In the genomic region with DNA sequence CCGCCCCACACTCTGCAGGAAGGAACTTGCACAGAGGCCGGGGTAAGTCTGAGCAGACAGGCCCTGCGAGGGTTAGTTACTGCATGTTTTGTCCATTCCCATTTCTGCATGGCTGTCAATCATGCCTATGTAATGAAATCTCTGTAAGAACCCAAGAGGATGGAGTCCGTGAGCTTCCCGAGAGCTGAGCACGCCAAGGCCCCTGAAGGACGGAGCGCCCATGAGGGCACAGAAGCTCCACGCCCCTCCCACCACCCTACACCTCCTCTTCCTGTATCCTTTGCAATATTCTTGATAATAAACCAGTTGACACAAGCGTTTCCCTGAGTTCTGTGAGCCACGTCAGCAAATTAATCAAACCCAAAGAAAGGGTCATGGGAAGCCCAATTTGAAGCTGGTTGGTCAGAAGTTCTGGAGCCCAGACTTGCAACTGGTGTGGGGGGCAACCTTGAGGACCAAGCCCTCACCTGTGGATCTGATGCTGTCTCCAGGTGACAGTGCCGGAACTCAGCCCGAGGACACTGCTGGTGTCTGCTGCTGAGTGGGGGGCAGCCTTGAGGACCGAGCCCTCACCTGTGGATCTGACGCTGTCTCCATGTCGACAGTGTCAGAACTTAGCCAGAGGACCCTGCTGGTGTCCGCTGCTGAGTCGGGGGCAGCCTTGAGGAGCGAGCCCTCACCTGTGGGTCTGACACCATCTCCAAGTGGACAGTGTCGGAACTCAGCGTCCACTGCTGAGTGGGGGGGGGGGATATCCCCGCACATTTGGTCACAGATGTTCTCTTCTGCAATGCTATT, we compare ENCODE assay signal across 29 cellular contexts.
"Had no signal": no experiment of that assay in that cellular context is flagged by ENCODE, and none has a peak within 500 bp of the region (broad histone marks: within the 10 kb centered on the region; RNA-seq: fewer than 3 reads in every experiment).

No MANE protein-coding gene starts in this region.

- H3K4me1 Mint-ChIP-seq: activated CD4-positive, alpha-beta T cell treated with anti-CD3 and anti-CD28 coated beads, Interleukin-2, amount 10 ng/mL, durations not matched to agents 24 days and 14 days; activated T-helper 17 cell treated with anti-CD3 and anti-CD28 coated beads, Interleukin-2, amount 50 U/mL, for 72 hours had no signal

- H3K4me3 Mint-ChIP-seq: activated CD4-positive, alpha-beta memory T cell treated with anti-CD3 and anti-CD28 coated beads for 36 hours; activated CD4-positive, alpha-beta T cell treated with anti-CD3 and anti-CD28 coated beads, Interleukin-2, amount 10 ng/mL, durations not matched to agents 24 days and 14 days; activated T-cell treated with anti-CD3 and anti-CD28 coated beads, Interleukin-2, amount 50 U/mL, for 4 hours; activated T-helper 17 cell treated with anti-CD3 and anti-CD28 coated beads, Interleukin-2, amount 50 U/mL, for 72 hours; central memory CD8-positive, alpha-beta T cell; nephron had no signal

- H3K4me2 ChIP-seq: smooth muscle cell had no signal

- H3K4me3 ChIP-seq: breast epithelium, esophagus squamous epithelium, left ventricle myocardium inferior, lung, mucosa of descending colon, ovary, smooth muscle cell, testis, transverse colon, vagina had no signal

- H3K9me3 Mint-ChIP-seq: activated CD4-positive, alpha-beta memory T cell treated with anti-CD3 and anti-CD28 coated beads for 36 hours; activated CD4-positive, alpha-beta T cell treated with anti-CD3 and anti-CD28 coated beads, Interleukin-2, amount 10 ng/mL, durations not matched to agents 24 days and 14 days; activated naive CD4-positive, alpha-beta T cell treated with anti-CD3 and anti-CD28 coated beads, Interleukin-2, amount 50 U/mL, for 72 hours; activated T-cell treated with anti-CD3 and anti-CD28 coated beads, Interleukin-2, amount 50 U/mL, for 4 hours; activated T-helper 17 cell treated with anti-CD3 and anti-CD28 coated beads, Interleukin-2, amount 50 U/mL, for 72 hours; central memory CD8-positive, alpha-beta T cell; nephron had no signal

- H3K27ac Mint-ChIP-seq: activated CD4-positive, alpha-beta memory T cell treated with anti-CD3 and anti-CD28 coated beads for 36 hours; activated CD4-positive, alpha-beta T cell treated with anti-CD3 and anti-CD28 coated beads, Interleukin-2, amount 10 ng/mL, durations not matched to agents 24 days and 14 days; activated naive CD4-positive, alpha-beta T cell treated with anti-CD3 and anti-CD28 coated beads, Interleukin-2, amount 50 U/mL, for 72 hours; activated T-helper 17 cell treated with anti-CD3 and anti-CD28 coated beads, Interleukin-2, amount 50 U/mL, for 72 hours; nephron; progenitor cell of endocrine pancreas had no signal

- H3K9me3 ChIP-seq: esophagus squamous epithelium, left ventricle myocardium inferior, mucosa of descending colon, neutrophil, ovary, testis, transverse colon, vagina had no signal

- FAIRE-seq: endometrium, islet of Langerhans had no signal

- ATAC-seq: activated CD4-positive, CD25-positive, alpha-beta regulatory T cell treated with anti-CD3 and anti-CD28 coated beads, Interleukin-2, amount 50 U/mL, for 24 hours; activated naive CD4-positive, alpha-beta T cell treated with anti-CD3 and anti-CD28 coated beads, Interleukin-2, amount 50 U/mL, for 72 hours; activated T-cell treated with anti-CD3 and anti-CD28 coated beads, Interleukin-2, amount 50 U/mL, for 4 hours; activated T-helper 17 cell treated with anti-CD3 and anti-CD28 coated beads, Interleukin-2, amount 50 U/mL, for 72 hours; mucosa of descending colon had no signal

- H3K4me1 ChIP-seq: breast epithelium, esophagus squamous epithelium, left ventricle myocardium inferior, testis, transverse colon, vagina had no signal

- H3K27ac ChIP-seq: breast epithelium, epithelial cell of prostate, esophagus squamous epithelium, left ventricle myocardium inferior, neutrophil, ovary, testis, transverse colon, vagina had no signal

- H3K36me3 Mint-ChIP-seq: activated CD4-positive, alpha-beta memory T cell treated with anti-CD3 and anti-CD28 coated beads for 36 hours; activated naive CD4-positive, alpha-beta T cell treated with anti-CD3 and anti-CD28 coated beads, Interleukin-2, amount 50 U/mL, for 72 hours had no signal

- H3K27me3 Mint-ChIP-seq: activated CD4-positive, alpha-beta memory T cell treated with anti-CD3 and anti-CD28 coated beads for 36 hours; activated CD4-positive, alpha-beta T cell treated with anti-CD3 and anti-CD28 coated beads, Interleukin-2, amount 10 ng/mL, durations not matched to agents 24 days and 14 days; central memory CD8-positive, alpha-beta T cell had no signal

- H3K27me3 ChIP-seq: ovary, testis, transverse colon, vagina had no signal

- DNase-seq: activated CD4-positive, alpha-beta memory T cell treated with anti-CD3 and anti-CD28 coated beads for 36 hours; activated CD4-positive, alpha-beta T cell treated with anti-CD3 and anti-CD28 coated beads, Interleukin-2, amount 10 ng/mL, durations not matched to agents 24 days and 14 days; activated naive CD4-positive, alpha-beta T cell; activated T-cell treated with anti-CD3 and anti-CD28 coated beads, Interleukin-2, amount 50 U/mL, for 4 hours; dermis blood vessel endothelial cell; effector CD4-positive, alpha-beta T cell; esophagus squamous epithelium; foreskin melanocyte; left ventricle myocardium inferior; ovary; stimulated activated CD4-positive, alpha-beta T cell treated with anti-CD3 and anti-CD28 coated beads, Interleukin-2, amount 100 ng/mL, for 48 hours; stimulated activated naive CD4-positive, alpha-beta T cell treated with Interleukin-2 at 50 U/mL for 16 hours; testis; transverse colon had no signal

- H3K36me3 ChIP-seq: breast epithelium, esophagus squamous epithelium, left ventricle myocardium inferior, neutrophil, ovary, transverse colon, vagina had no signal
